8 cellular contexts compared by ENCODE assay signal in genomic region chr7:22782616-22783232, GRCh38. TPM values are rescaled to one million over a fixed set of nuclear protein-coding genes. Genes with fewer than 3 reads are reported as not detected.
A peak's percentile ranks its signal among the peaks of the same experiment; 100 is the strongest.
DNase-seq lines count a peak whose midpoint lies in the region; ATAC-seq, FAIRE-seq and TF ChIP-seq lines count a peak whose summit lies in the region.

No MANE protein-coding gene starts in this region.

- no peaks in the 10 kb centered on the region for H3K9me2 ChIP-seq in PC-3 (replicated peaks; ENCODE audit: low read length)

- no peak overlapping the region for H3K4me3 ChIP-seq in PC-3 (ENCODE audit: low read length)
- H3K4me3 ChIP-seq in fibroblast of pulmonary artery (replicated peaks; ENCODE audit: low read depth, low read length): no peak overlapping the region
- H3K4me3 ChIP-seq in trophoblast cell (ENCODE audit: low read depth, low read length): no peak overlapping the region

- H2AFZ ChIP-seq in PC-3 (ENCODE audit: low read length) (no peak overlapping the region), trophoblast cell (ENCODE audit: insufficient read depth, low read length, poor library complexity) (no peak overlapping the region)

- H4K20me1 ChIP-seq in PC-3 (ENCODE audit: low read length): no peaks in the 10 kb centered on the region

- no TSS peak for BruUV-seq in PC-3 (replicated peaks; lab: Mats Ljungman, UMichigan)

- WGBS in trophoblast cell (ENCODE audit: extremely low coverage, insufficient coverage, insufficient read length): no CpG with 5 or more reads among the region's 7 CpGs

- no peak overlapping the region for H2AK5ac ChIP-seq in trophoblast cell (ENCODE audit: low read length)

- H3K36me3 ChIP-seq in PC-3 (ENCODE audit: low read depth, low read length) (no peaks in the 10 kb centered on the region), trophoblast cell (ENCODE audit: control insufficient read depth in 1 of 2, insufficient read depth in 2 of 2, low read length in 2 of 2) (no peaks in the 10 kb centered on the region)

- CTCF ChIA-PET in PC-3 (lab: Charles Lee): interaction anchor here (0.6 to 1.2 kb wide), 10 partner anchors 9 to 637 kb away, joined by 3 to 5 read pairs (median 3); partner anchors contain the start of gene IL6

- H3K79me2 ChIP-seq in PC-3 (ENCODE audit: low read length) (no peaks in the 10 kb centered on the region), trophoblast cell (ENCODE audit: control insufficient read depth, insufficient read depth, low read length, poor library complexity) (no peaks in the 10 kb centered on the region)

- FAIRE-seq in urothelium cell line (lab: Jason Lieb, UNC): no peak

- no peak overlapping the region for H3K9ac ChIP-seq in PC-3 (ENCODE audit: low read length)
- no peak overlapping the region for H3K9ac ChIP-seq in trophoblast cell (ENCODE audit: low read length)

- no peak overlapping the region for H3K4ac ChIP-seq in trophoblast cell (ENCODE audit: low read depth, low read length)

- peak; percentile 56 for TF ChIP-seq CTCF in AG09319 (IDR thresholded peaks at IDR 0.05; ENCODE audit: low read depth, low read length)
- peak; percentile 89 for TF ChIP-seq CTCF in PC-3 (conservative IDR thresholded peaks at IDR 0.05; ENCODE audit: low read depth, low read length)
- peak; percentile 79 for TF ChIP-seq CTCF in fibroblast of pulmonary artery (IDR thresholded peaks at IDR 0.05; ENCODE audit: low read length, missing control alignments)

- DNase-seq in AG09319 (ENCODE audit: extremely low read depth, low read depth): no peak
- peak; percentile 73 for DNase-seq in PC-3
- DNase-seq in activated T-cell treated with anti-CD3 and anti-CD28 coated beads for 48 hours (ENCODE audit: low read depth): peak; percentile 60
- peak; percentile 58 for DNase-seq in fibroblast of pulmonary artery (ENCODE audit: low read depth)
- peak; percentile 50 to 82 for DNase-seq in trophoblast cell
- DNase-seq in urothelium cell line (ENCODE audit: low spot score): peak; percentile 56

- H2BK12ac ChIP-seq in trophoblast cell (ENCODE audit: low read length): no peak overlapping the region

- H3K18ac ChIP-seq in trophoblast cell (ENCODE audit: low read length): no peak overlapping the region

- POLR2A ChIA-PET in PC-3 (lab: Charles Lee; ENCODE audit: unreplicated experiment): no interaction called here

- no peaks in the 10 kb centered on the region for H3K4me1 ChIP-seq in PC-3 (ENCODE audit: insufficient read depth, low read length)
- peaks cover 2 to 5% of the 10 kb centered on the region in 2 experiments for H3K4me1 ChIP-seq in trophoblast cell (ENCODE audit: control insufficient read depth in 1 of 2, insufficient read depth in 2 of 2, low read length in 2 of 2)

- H3K27me3 ChIP-seq in PC-3 (ENCODE audit: low read length) (no peaks in the 10 kb centered on the region), trophoblast cell (ENCODE audit: insufficient read depth, low read length) (no peaks in the 10 kb centered on the region)

- intact Hi-C loops in PC-3 (cut with micrococcal nuclease): loop anchor here (2.0 to 5.0 kb wide), 2 partner anchors 222 to 275 kb away; no protein-coding TSS in a partner anchor

- H3K27ac ChIP-seq in PC-3 (ENCODE audit: low read length) (no peak overlapping the region), trophoblast cell (ENCODE audit: low read depth, low read length) (no peak overlapping the region)

- no peak overlapping the region for H4K91ac ChIP-seq in trophoblast cell (ENCODE audit: low read depth, low read length)

- H4K8ac ChIP-seq in trophoblast cell (ENCODE audit: low read depth, low read length): no peak overlapping the region

- no peaks in the 10 kb centered on the region for H3K79me1 ChIP-seq in trophoblast cell (ENCODE audit: low read length)

- H2BK120ac ChIP-seq in trophoblast cell (ENCODE audit: insufficient read depth, low read length, poor library complexity): no peak overlapping the region

- no peak overlapping the region for H3K23ac ChIP-seq in trophoblast cell (ENCODE audit: low read length)

- H4K12ac ChIP-seq in trophoblast cell (ENCODE audit: low read depth, low read length): no peak overlapping the region

- H3K9me3 ChIP-seq in PC-3 (ENCODE audit: low read length) (no peaks in the 10 kb centered on the region), trophoblast cell (ENCODE audit: insufficient read depth, low read depth, low read length) (peaks cover 1% of the 10 kb centered on the region)

- ATAC-seq in GM18511 (IDR thresholded peaks at IDR 0.05; ENCODE audit: unreplicated experiment): peak; percentile 77
- peak; percentile 90 for ATAC-seq in HG03342 (IDR thresholded peaks at IDR 0.05; ENCODE audit: unreplicated experiment)
- ATAC-seq in PC-3: peak; percentile 95

- H3F3A ChIP-seq in PC-3 (ENCODE audit: low read length, unreplicated experiment): no peaks in the 10 kb centered on the region

- H3K4me2 ChIP-seq in PC-3 (ENCODE audit: low read length) (no peak overlapping the region), trophoblast cell (ENCODE audit: low read length) (no peak overlapping the region)

- no peak overlapping the region for H3K14ac ChIP-seq in trophoblast cell (ENCODE audit: low read length)

- no peak overlapping the region for H2BK5ac ChIP-seq in trophoblast cell (ENCODE audit: low read depth, low read length, poor library complexity)

RNA-seq across cellular contexts. Expression of gene TOMM7, which starts 39.9 kb away (rescaled TPM):
- 132 and 151 TPM in 2 replicates for total RNA-seq in PC-3 (2014; rRNA removed)
- 213 and 220 TPM in 2 replicates for polyA plus RNA-seq in trophoblast cell (2013)

RNA-seq across cellular contexts. Expression of gene IL6, which starts 55.7 kb away (rescaled TPM):
- total RNA-seq in PC-3 (2014; rRNA removed): 110 and 113 TPM in 2 replicates
- 11.5 and 15.6 TPM in 2 replicates for polyA plus RNA-seq in trophoblast cell (2013)
